ENCODE assay signal across 12 cellular contexts in the genomic region with DNA sequence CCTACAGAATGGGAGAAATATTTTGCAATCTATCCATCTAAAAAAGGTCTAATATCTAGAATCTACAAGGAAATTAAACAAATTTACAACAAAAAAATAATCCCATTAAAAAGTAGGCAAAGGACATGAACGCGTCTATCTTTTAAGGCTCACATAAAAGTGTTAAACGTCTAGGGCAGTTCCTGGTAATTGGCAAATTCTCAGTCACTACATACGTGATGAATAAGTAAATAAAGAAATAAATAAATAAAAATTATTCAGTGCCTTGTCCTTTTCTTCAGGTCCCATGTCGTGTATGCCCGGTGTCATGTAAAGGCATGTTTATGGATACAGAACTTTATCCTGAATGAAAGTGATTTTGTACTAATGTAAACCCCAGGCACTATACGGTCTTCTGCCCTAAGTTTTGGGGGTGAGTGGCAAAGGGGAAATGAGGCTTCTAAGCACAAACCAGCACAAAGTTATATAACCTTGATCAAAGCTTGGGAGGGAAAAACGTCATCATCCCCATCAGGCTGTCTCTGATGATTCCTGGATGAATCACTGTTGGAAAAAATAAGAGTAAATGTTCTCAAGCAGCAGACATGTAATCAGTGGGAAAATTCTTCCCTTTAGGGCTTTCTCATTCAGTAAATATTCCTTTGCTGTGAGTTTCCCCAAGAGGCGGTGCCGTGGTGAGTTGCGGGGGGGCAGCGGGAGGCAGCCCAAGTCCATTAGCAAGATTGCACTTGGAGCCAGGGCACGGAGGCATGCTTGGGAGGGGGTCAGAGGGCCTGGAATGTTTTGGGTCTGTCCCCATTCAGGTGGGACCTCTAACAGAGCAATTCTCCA. TPM values are rescaled to one million over a fixed set of nuclear protein-coding genes. Genes with fewer than 3 reads are reported as not detected.
DNase-seq lines count a peak whose midpoint lies in the region; ATAC-seq, FAIRE-seq and TF ChIP-seq lines count a peak whose summit lies in the region.
"Had no signal": no experiment of that assay in that cellular context is flagged by ENCODE, and none has a peak within 500 bp of the region (broad histone marks: within the 10 kb centered on the region; RNA-seq: fewer than 3 reads in every experiment).

No MANE protein-coding gene starts in this region.

- CTCF ChIA-PET in endothelial cell of umbilical vein (lab: Charles Lee), result interaction anchor here (0.6 to 1.1 kb wide), 3 partner anchors 118 to 205 kb away, joined by 3 read pairs; no protein-coding TSS in a partner anchor

- no peak for TF ChIP-seq CTCF in endothelial cell of umbilical vein (IDR thresholded peaks at IDR 0.05; ENCODE audit: extremely low read depth in 1 of 2, insufficient read depth in 1 of 2, low read depth in 1 of 2, low read length in 2 of 2)

- peak overlapping the region; percentile 61 for H3K9ac ChIP-seq in endothelial cell of umbilical vein (replicated peaks; ENCODE audit: extremely low read depth, insufficient read depth, low read length)
- H3K9ac ChIP-seq: parathyroid adenoma had no signal

- H3K27ac Mint-ChIP-seq in activated T-helper 17 cell treated with anti-CD3 and anti-CD28 coated beads, Interleukin-2, amount 50 U/mL, for 72 hours, result no peak overlapping the region

- H3K4me1 ChIP-seq in endothelial cell of umbilical vein (ENCODE audit: control insufficient read depth, extremely low read depth, insufficient read depth, low read length) (peaks cover 17% of the 10 kb centered on the region), mesodermal cell (ENCODE audit: control insufficient read depth, insufficient read depth, low read length, poor library complexity, severe bottlenecking) (peaks cover 16% of the 10 kb centered on the region), aorta (ENCODE audit: control insufficient read depth in 1 of 2, insufficient read depth in 2 of 2, low read length in 2 of 2) (peaks cover 2 to 8% of the 10 kb centered on the region in 2 donors)
- H3K4me1 ChIP-seq: parathyroid adenoma had no signal

- peak; percentile 45 for TF ChIP-seq POLR2A in endothelial cell of umbilical vein (IDR thresholded peaks at IDR 0.05; ENCODE audit: low read depth, low read length)

- 33 to 61% methylated on average over 5 of the region's 13 CpGs for WGBS in mesodermal cell (ENCODE audit: insufficient coverage in 2 of 2), 2 experiments
- 8 to 15% methylated on average over 13 of the region's 13 CpGs for WGBS in aorta, 2 donors

- no peak overlapping the region for H3K4me3 Mint-ChIP-seq in activated T-helper 17 cell treated with anti-CD3 and anti-CD28 coated beads, Interleukin-2, amount 50 U/mL, for 72 hours

- no peaks in the 10 kb centered on the region for H3K9me3 ChIP-seq in endothelial cell of umbilical vein (replicated peaks; ENCODE audit: control insufficient read depth, insufficient read depth, low read length)
- H3K9me3 ChIP-seq in mesodermal cell (ENCODE audit: control insufficient read depth, low read length), result peaks cover 9% of the 10 kb centered on the region
- no peaks in the 10 kb centered on the region for H3K9me3 ChIP-seq in aorta (ENCODE audit: control insufficient read depth, low read length)

- H3K27me3 Mint-ChIP-seq in activated T-helper 17 cell treated with anti-CD3 and anti-CD28 coated beads, Interleukin-2, amount 50 U/mL, for 72 hours, result peaks cover 2% of the 10 kb centered on the region

- H2AFZ ChIP-seq in endothelial cell of umbilical vein (ENCODE audit: low read depth, low read length), result peak overlapping the region; percentile 23
- H2AFZ ChIP-seq: parathyroid adenoma had no signal

- H3K27ac ChIP-seq in endothelial cell of umbilical vein (ENCODE audit: insufficient read depth, low read depth, low read length) (peak overlapping the region; percentile 87), mesodermal cell (ENCODE audit: low read depth, low read length, severe bottlenecking) (peak overlapping the region; percentile 65), aorta (ENCODE audit: low read depth in 1 of 2, low read length in 2 of 2) (peak overlapping the region; percentile 44 to 97)
- H3K27ac ChIP-seq: cardiac muscle cell, parathyroid adenoma, SJCRH30 had no signal

- H3K79me2 ChIP-seq in endothelial cell of umbilical vein (ENCODE audit: control insufficient read depth, insufficient read depth, low read length), result no peaks in the 10 kb centered on the region
- H3K79me2 ChIP-seq: parathyroid adenoma had no signal

- peak overlapping the region; percentile 65 for H3K4me2 ChIP-seq in endothelial cell of umbilical vein (ENCODE audit: insufficient read depth, low read length)

- TSS peak; percentile 97 for BruUV-seq in endothelial cell of umbilical vein (replicated peaks; lab: Mats Ljungman, UMichigan)

- dilution Hi-C loops in endothelial cell of umbilical vein (cut with MboI; ENCODE audit: extremely low pct_ligation_motif_present, low sequenced_read_pairs), result no loop called here

- DNase-seq in Right ventricle myocardium inferior (ENCODE audit: missing footprints), result no peak
- DNase-seq in cardiac septum (ENCODE audit: low spot score), result no peak
- peak; percentile 95 for DNase-seq in endothelial cell of umbilical vein (ENCODE audit: low read depth, low spot score)
- peak; percentile 88 to 94 for DNase-seq in aorta
- DNase-seq in germinal center (ENCODE audit: low spot score), result no peak
- DNase-seq in T-helper 2 cell, result no peak
- DNase-seq: AML-193, SJCRH30 had no signal

- H3K36me3 ChIP-seq in endothelial cell of umbilical vein (ENCODE audit: control insufficient read depth in 2 of 2, extremely low read depth in 1 of 2, insufficient read depth in 2 of 2, low read length in 2 of 2), result no peaks in the 10 kb centered on the region
- H3K36me3 ChIP-seq in mesodermal cell (ENCODE audit: control insufficient read depth, insufficient read depth, low read length), result no peaks in the 10 kb centered on the region
- H3K36me3 ChIP-seq in aorta (ENCODE audit: control insufficient read depth in 1 of 2, insufficient read depth in 2 of 2, low read length in 1 of 2), result no peaks in the 10 kb centered on the region
- H3K36me3 ChIP-seq: cardiac muscle cell, SJCRH30 had no signal

- peak; percentile 97 for FAIRE-seq in endothelial cell of umbilical vein (lab: Jason Lieb, UNC)

- H4K20me1 ChIP-seq in endothelial cell of umbilical vein (replicated peaks; ENCODE audit: control insufficient read depth, extremely low read depth, insufficient read depth, low read length), result no peaks in the 10 kb centered on the region

- no peaks in the 10 kb centered on the region for H3K9me1 ChIP-seq in endothelial cell of umbilical vein (replicated peaks; ENCODE audit: control insufficient read depth, extremely low read depth, insufficient read depth, low read length)

- intact Hi-C loops in Right ventricle myocardium inferior (cut with DNase I), result no loop called here
- intact Hi-C loops in cardiac septum (cut with DNase I), result no loop called here
- intact Hi-C loops in endothelial cell of umbilical vein (cut with micrococcal nuclease), result no loop called here
- intact Hi-C loops in aorta (cut with DNase I), result loop anchor here (10.0 kb wide), 1 partner anchor 155 kb away; no protein-coding TSS in a partner anchor

- H3K4me3 ChIP-seq in endothelial cell of umbilical vein (replicated peaks in 1 of 3; ENCODE audit: insufficient read depth in 1 of 3, low read depth in 1 of 3, low read length in 3 of 3) (peak overlapping the region in 1 of 3 experiments; percentile 42), mesodermal cell (ENCODE audit: extremely low read depth, insufficient read depth, low read length, poor library complexity, severe bottlenecking) (no peak overlapping the region), aorta (ENCODE audit: low read length in 2 of 2) (no peak overlapping the region)
- H3K4me3 ChIP-seq: cardiac muscle cell, SJCRH30 had no signal

- no peaks in the 10 kb centered on the region for H3K9me3 Mint-ChIP-seq in activated T-helper 17 cell treated with anti-CD3 and anti-CD28 coated beads, Interleukin-2, amount 50 U/mL, for 72 hours

- H3K36me3 Mint-ChIP-seq in activated T-helper 17 cell treated with anti-CD3 and anti-CD28 coated beads, Interleukin-2, amount 50 U/mL, for 72 hours (ENCODE audit: low read depth), result no peaks in the 10 kb centered on the region

- H3K4me1 Mint-ChIP-seq in activated T-helper 17 cell treated with anti-CD3 and anti-CD28 coated beads, Interleukin-2, amount 50 U/mL, for 72 hours, result peaks cover 8% of the 10 kb centered on the region

- peak; percentile 72 for ATAC-seq in Right ventricle myocardium inferior
- peak; percentile 84 for ATAC-seq in aorta (ENCODE audit: low FRiP score)
- no peak for ATAC-seq in activated T-helper 17 cell treated with anti-CD3 and anti-CD28 coated beads, Interleukin-2, amount 50 U/mL, for 72 hours (replicated peaks)

- no peaks in the 10 kb centered on the region for H3K27me3 ChIP-seq in endothelial cell of umbilical vein (ENCODE audit: control insufficient read depth in 2 of 2, insufficient read depth in 2 of 2, low read length in 2 of 2)
- H3K27me3 ChIP-seq in aorta (ENCODE audit: control insufficient read depth in 1 of 2, insufficient read depth in 2 of 2, low read length in 1 of 2), result no peaks in the 10 kb centered on the region
- H3K27me3 ChIP-seq: cardiac muscle cell, SJCRH30 had no signal

- POLR2A ChIA-PET in endothelial cell of umbilical vein (lab: Charles Lee), result no interaction called here

TF ChIP-seq in endothelial cell of umbilical vein, 7 proteins besides CTCF, POLR2A, EP300 and RAD21:
- TF ChIP-seq GATA2 (IDR thresholded peaks at IDR 0.05; ENCODE audit: insufficient read depth, insufficient read length, low read depth, low read length) (peak; percentile 31), JUN (IDR thresholded peaks at IDR 0.05; ENCODE audit: borderline replicate concordance, insufficient read depth, insufficient read length, low read depth) (peak; percentile 92), FOS (IDR thresholded peaks at IDR 0.05; ENCODE audit: borderline replicate concordance, insufficient read depth, low read length) (peak; percentile 96), EZH2 (IDR thresholded peaks at IDR 0.05; ENCODE audit: borderline replicate concordance, low read depth, low read length, severe bottlenecking) (no peak), POLR2AphosphoS5 (IDR thresholded peaks at IDR 0.05; ENCODE audit: insufficient read depth, low read depth, low read length) (no peak)
TF ChIP-seq in endothelial cell of umbilical vein: peak in this region for 3.

RNA-seq across cellular contexts. Expression of a gene that starts 30.4 kb away (rescaled TPM):
- total RNA-seq in Right ventricle myocardium inferior (42.0 TPM), cardiac septum (98.7 TPM), endothelial cell of umbilical vein (200 and 222 TPM in 2 replicates), aorta (100 to 1,000 TPM; 315 to 605 TPM)
- polyA plus RNA-seq in endothelial cell of umbilical vein (64.7 and 67.6 TPM in 2 replicates), aorta (100 to 1,000 TPM in 1 of 2 donors, 10 to 100 TPM in 1; 87.7 to 245 TPM)
- polyA plus RNA-seq in endothelial cell of umbilical vein (2011; cell fraction: cytosol; rRNA removed), result 74.6 and 84.6 TPM in 2 replicates
- 108 and 127 TPM in 2 replicates for polyA plus RNA-seq in endothelial cell of umbilical vein (2011; cell fraction: nucleus; rRNA removed)
- 116 and 178 TPM in 2 replicates for polyA plus RNA-seq in endothelial cell of umbilical vein (2012)
- 248 and 293 TPM in 2 replicates for polyA minus RNA-seq in endothelial cell of umbilical vein
- 2.5 TPM for polyA minus RNA-seq in endothelial cell of umbilical vein (2011; cell fraction: cytosol; rRNA and poly(A)+ RNA removed)
- polyA minus RNA-seq in endothelial cell of umbilical vein (2011; cell fraction: nucleus; rRNA and poly(A)+ RNA removed), result 222 and 257 TPM in 2 replicates
- 99.2 TPM for polyA plus RNA-seq in mesodermal cell (2013, experiment 1 of 2)
- polyA plus RNA-seq in mesodermal cell (2013, experiment 2 of 2), result 85.1 TPM
- 100 to 1,000 TPM; 127 to 253 TPM for total RNA-seq in activated T-helper 17 cell treated with anti-CD3 and anti-CD28 coated beads, Interleukin-2, amount 50 U/mL, for 72 hours

Comparison
In these comparisons a context has a peak if more than half of its experiments do, and no peak if none do; other contexts are left out.
1. DNase-seq: peak in endothelial cell of umbilical vein (single experiment) and aorta (2 of 2); none in Right ventricle myocardium inferior (single experiment), cardiac septum (single experiment), germinal center (single experiment) and T-helper 2 cell (0 of 5).
2. intact Hi-C loops: an anchor here in aorta (10.0 kb wide); none called in Right ventricle myocardium inferior, cardiac septum and endothelial cell of umbilical vein.
3. Peak in every context shown above with its lines, with median percentiles within 50 percentile points of each other: H3K27ac ChIP-seq.